Comparison of ENCODE assay signal across 29 cellular contexts in genomic region chr16:54096607-54097006, GRCh38.
DNase-seq lines count a peak whose midpoint lies in the region; ATAC-seq, FAIRE-seq and TF ChIP-seq lines count a peak whose summit lies in the region.
"Had no signal": no experiment of that assay in that cellular context is flagged by ENCODE, and none has a peak within 500 bp of the region (broad histone marks: within the 10 kb centered on the region; RNA-seq: fewer than 3 reads in every experiment).

No MANE protein-coding gene starts in this region.

- TF ChIP-seq EP300 in HepG2 (IDR thresholded peaks at IDR 0.05; ENCODE audit: low read depth in 2 of 2, low read length in 2 of 2) (no peak), HepG2 (CRISPR knock-in tag; IDR thresholded peaks at IDR 0.05; ENCODE audit: borderline replicate concordance) (no peak)

- WGBS in HepG2 (ENCODE audit: low lambda C conversion rate): 95% methylated on average over 2 of the region's 2 CpGs
- 94% methylated on average over 2 of the region's 2 CpGs for WGBS in right lobe of liver (ENCODE audit: insufficient coverage, low coverage, low lambda C conversion rate, missing lambda C conversion rate)

- ATAC-seq in HepG2 (no peak), right lobe of liver (no peak)
- ATAC-seq: A549; CD8-positive, alpha-beta T cell had no signal

- TF ChIP-seq POLR2A in HepG2 (IDR thresholded peaks at IDR 0.05; ENCODE audit: insufficient read depth in 1 of 2, low read depth in 2 of 2, low read length in 2 of 2) (no peak), right lobe of liver (IDR thresholded peaks at IDR 0.05) (no peak)

- H3K9me3 ChIP-seq in HepG2 (ENCODE audit: low read length) (no peaks in the 10 kb centered on the region), right lobe of liver (no peaks in the 10 kb centered on the region)
- H3K9me3 ChIP-seq: A549, BE2C, Caco-2 had no signal

- FAIRE-seq in HepG2 (lab: Jason Lieb, UNC): no peak
- FAIRE-seq: A204.1, A549, D721Med had no signal

- H3K4me1 ChIP-seq in HepG2 (ENCODE audit: insufficient read depth, low read length) (peaks cover 69% of the 10 kb centered on the region), right lobe of liver (no peaks in the 10 kb centered on the region)
- H3K4me1 ChIP-seq: A549; BLaER1; BLaER1 treated with 17β-estradiol and CSF1 and Interleukin-3, amounts not matched to agents 10 nM and 100 nM; Caco-2 had no signal

- H3K27ac ChIP-seq in HepG2 (ENCODE audit: extremely low read length, insufficient read depth, low read length) (no peak overlapping the region), right lobe of liver (no peak overlapping the region)
- H3K27ac ChIP-seq: 22Rv1; A549; BLaER1; BLaER1 treated with 17β-estradiol and CSF1 and Interleukin-3, amounts not matched to agents 10 nM and 100 nM; C4-2B had no signal

- in situ Hi-C loops in HepG2 (cut with HindIII; ENCODE audit: extremely low pct_ligation_motif_present, low pct_unique_long_range_greater_than_20kb): no loop called here

- H4K20me1 ChIP-seq in HepG2 (ENCODE audit: insufficient read depth, low read length): no peaks in the 10 kb centered on the region
- H4K20me1 ChIP-seq: BLaER1; BLaER1 treated with 17β-estradiol and CSF1 and Interleukin-3, amounts not matched to agents 10 nM and 100 nM had no signal

- no peak overlapping the region for H3K9ac ChIP-seq in HepG2 (ENCODE audit: insufficient read depth, low read depth, low read length)
- H3K9ac ChIP-seq: BLaER1; BLaER1 treated with 17β-estradiol and CSF1 and Interleukin-3, amounts not matched to agents 10 nM and 100 nM had no signal

- CTCF ChIA-PET in HepG2 (lab: Yijun Ruan, JAX; ENCODE audit: low intra/inter-chr PET ratio, low total read pairs): no interaction called here

- POLR2A ChIA-PET in HepG2 (lab: Yijun Ruan, JAX): no interaction called here

- no peak overlapping the region for H3K4me2 ChIP-seq in HepG2 (ENCODE audit: low read depth, low read length)
- H3K4me2 ChIP-seq: A549; BLaER1; BLaER1 treated with 17β-estradiol and CSF1 and Interleukin-3, amounts not matched to agents 10 nM and 100 nM had no signal

- DNase-seq in HepG2 (ENCODE audit: low spot score): no peak
- no peak for DNase-seq in right lobe of liver
- DNase-seq: 8988T; ACHN; AML-193; BE2C; C1 segment of cervical spinal cord; Caco-2; Calu3; CD4-positive, alpha-beta memory T cell; CD4-positive, alpha-beta T cell; CD4-positive, CD25-positive, alpha-beta regulatory T cell; CD8-positive, alpha-beta memory T cell; CD8-positive, alpha-beta T cell; COR-L47; DMS 273 treated with DMSO at 0.1 percent for 48 hours; DMS153; DMS53; DMS79; DMS79 treated with DMSO at 0.1 percent for 48 hours; DND-41; EL had no signal

- no peak overlapping the region for H2AFZ ChIP-seq in HepG2 (ENCODE audit: low read length)

- TF ChIP-seq CTCF in HepG2 (CRISPR knock-in tag; IDR thresholded peaks at IDR 0.05) (no peak), right lobe of liver (IDR thresholded peaks at IDR 0.05) (no peak)

- intact Hi-C loops in HepG2 (cut with micrococcal nuclease; ENCODE audit: unreplicated experiment): no loop called here
- intact Hi-C loops in right lobe of liver (cut with DNase I): no loop called here

- no peak for TF ChIP-seq RAD21 in HepG2 (CRISPR knock-in tag; IDR thresholded peaks at IDR 0.05)

- BruUV-seq in HepG2 (replicated peaks; lab: Mats Ljungman, UMichigan): no TSS peak

- no peaks in the 10 kb centered on the region for H3K79me2 ChIP-seq in HepG2 (ENCODE audit: insufficient read depth, low read length)

- H3K27me3 ChIP-seq in HepG2 (ENCODE audit: control insufficient read depth in 1 of 2, insufficient read depth in 2 of 2, low read length in 2 of 2) (no peaks in the 10 kb centered on the region), right lobe of liver (no peaks in the 10 kb centered on the region)
- H3K27me3 ChIP-seq: BE2C; BLaER1; BLaER1 treated with 17β-estradiol and CSF1 and Interleukin-3, amounts not matched to agents 10 nM and 100 nM had no signal

- H3K4me3 ChIP-seq in HepG2 (replicated peaks in 1 of 3; ENCODE audit: insufficient read depth in 1 of 3, low read depth in 2 of 3, low read length in 3 of 3) (no peak overlapping the region), right lobe of liver (no peak overlapping the region)
- H3K4me3 ChIP-seq: A549; BLaER1; BLaER1 treated with 17β-estradiol and CSF1 and Interleukin-3, amounts not matched to agents 10 nM and 100 nM had no signal

- H3K36me3 ChIP-seq in HepG2 (replicated peaks in 1 of 2; ENCODE audit: control insufficient read depth in 1 of 2, insufficient read depth in 2 of 2, low read length in 2 of 2) (no peaks in the 10 kb centered on the region; a peak in 1 of 5 replicates), right lobe of liver (no peaks in the 10 kb centered on the region)
- H3K36me3 ChIP-seq: BE2C, BLaER1 had no signal

TF ChIP-seq in HepG2, 621 proteins besides CTCF, POLR2A, EP300 and RAD21:
- TF ChIP-seq CHD4 (IDR thresholded peaks at IDR 0.05; ENCODE audit: borderline replicate concordance, low read length) (no peak), ZNF264 (CRISPR knock-in tag; IDR thresholded peaks at IDR 0.05) (peak; percentile 99), ZFP37 (CRISPR knock-in tag; IDR thresholded peaks at IDR 0.05; ENCODE audit: borderline replicate concordance) (no peak)
TF ChIP-seq in HepG2: peak in this region for 1.
